Comparison of ENCODE assay signal across 18 cellular contexts in the genomic region with DNA sequence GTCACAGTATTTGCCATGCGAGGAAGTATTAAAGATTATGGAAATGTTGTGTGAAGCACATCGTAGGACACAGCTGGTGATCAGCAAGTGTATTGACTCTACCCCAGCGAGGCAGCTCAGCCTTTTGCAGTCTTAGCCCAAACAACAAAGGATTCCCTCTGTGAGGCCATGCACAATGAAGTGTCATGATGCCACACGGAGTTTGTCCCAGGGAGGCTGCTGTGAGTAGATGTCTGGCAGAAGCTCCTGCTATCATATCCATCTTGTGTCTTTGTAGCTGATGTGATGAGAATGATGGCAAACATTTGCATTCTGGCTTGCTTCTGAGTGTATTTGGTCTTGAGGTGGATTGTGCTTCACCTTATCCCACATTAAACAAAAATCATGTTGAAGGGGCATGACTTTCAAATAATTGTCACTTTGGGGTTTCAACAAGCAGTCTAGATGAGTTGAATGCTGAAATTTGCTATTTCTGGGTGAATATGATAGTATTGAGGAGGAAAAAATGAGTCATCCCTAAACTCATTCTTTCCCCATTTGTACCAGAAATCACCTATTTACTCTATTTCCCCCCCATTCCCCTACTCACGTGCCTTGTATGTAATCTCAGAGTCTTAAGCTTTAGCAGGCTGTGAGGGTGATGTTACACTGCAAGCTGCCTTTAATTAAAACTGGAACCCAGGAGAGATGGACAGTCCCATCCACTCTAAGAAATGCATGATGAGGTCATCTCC.
DNase-seq lines count a peak whose midpoint lies in the region; ATAC-seq and TF ChIP-seq lines count a peak whose summit lies in the region.
"Had no signal": no experiment of that assay in that cellular context is flagged by ENCODE, and none has a peak within 500 bp of the region (broad histone marks: within the 10 kb centered on the region; RNA-seq: fewer than 3 reads in every experiment).

No MANE protein-coding gene starts in this region.

- H3K9me3 Mint-ChIP-seq in mesothelial cell of epicardium = no peaks in the 10 kb centered on the region
- H3K9me3 Mint-ChIP-seq in CD4-positive, alpha-beta T cell = no peaks in the 10 kb centered on the region

- peaks cover 2% of the 10 kb centered on the region for H3K36me3 Mint-ChIP-seq in mesothelial cell of epicardium
- H3K36me3 Mint-ChIP-seq in CD4-positive, alpha-beta T cell (ENCODE audit: low read depth) = no peaks in the 10 kb centered on the region

- no peak overlapping the region for H3K27ac ChIP-seq in CD4-positive, alpha-beta T cell (ENCODE audit: low read depth, low read length)
- H3K27ac ChIP-seq: epithelial cell of prostate, spleen, suprapubic skin had no signal

- no peak for DNase-seq in activated CD4-positive, CD25-positive, alpha-beta regulatory T cell (lab: John Stamatoyannopoulos, UW)
- DNase-seq in amniotic stem cell (lab: John Stamatoyannopoulos, UW) (peak; percentile 3), mesothelial cell of epicardium (ENCODE audit: low spot score in 2 of 2, unreplicated experiment in 2 of 2) (no peak), SHP77 treated with DMSO at 0.1 percent for 48 hours (lab: John Stamatoyannopoulos, UW) (no peak)
- no peak for DNase-seq in CD4-positive, alpha-beta T cell
- DNase-seq: amygdala, DMS79 treated with DMSO at 0.1 percent for 48 hours, left colon, NCI-H1105 treated with DMSO at 0.1 percent for 48 hours, NCI-H446, PC-3, posterior cingulate gyrus, spleen had no signal

- POLR2A ChIA-PET in CD4-positive, alpha-beta T cell (lab: Charles Lee) = no interaction called here

- H3K9me3 ChIP-seq in CD4-positive, alpha-beta T cell (ENCODE audit: control insufficient read depth, low read length) = no peaks in the 10 kb centered on the region
- H3K9me3 ChIP-seq: spleen, suprapubic skin had no signal

- intact Hi-C loops in CD4-positive, alpha-beta T cell (cut with DNase I, micrococcal nuclease) = no loop called here

- no peaks in the 10 kb centered on the region for H3K27me3 Mint-ChIP-seq in mesothelial cell of epicardium (ENCODE audit: low read depth)
- no peaks in the 10 kb centered on the region for H3K27me3 Mint-ChIP-seq in CD4-positive, alpha-beta T cell

- H3K27me3 ChIP-seq in CD4-positive, alpha-beta T cell (ENCODE audit: control insufficient read depth, insufficient read depth, low read length) = no peaks in the 10 kb centered on the region
- H3K27me3 ChIP-seq: spleen, suprapubic skin had no signal

- TF ChIP-seq CTCF in mesothelial cell of epicardium (IDR thresholded peaks at IDR 0.05; ENCODE audit: unreplicated experiment) = no peak
- TF ChIP-seq CTCF in CD4-positive, alpha-beta T cell (IDR thresholded peaks at IDR 0.05) = no peak

- CTCF ChIA-PET in CD4-positive, alpha-beta T cell (lab: Charles Lee) = interaction anchor here (0.6 kb wide), 1 partner anchor 10 kb away, joined by 3 read pairs; no protein-coding TSS in a partner anchor

- peak; percentile 35 to 36 for ATAC-seq in activated CD4-positive, CD25-positive, alpha-beta regulatory T cell treated with anti-CD3 and anti-CD28 coated beads, Interleukin-2, amount 50 U/mL, for 24 hours
- ATAC-seq in HG02759 (IDR thresholded peaks at IDR 0.05; ENCODE audit: unreplicated experiment) = peak; percentile 68
- ATAC-seq in CD4-positive, alpha-beta T cell (ENCODE audit: poor library complexity) = no peak
- no peak for ATAC-seq in HG03095 (IDR thresholded peaks at IDR 0.05; ENCODE audit: unreplicated experiment)
- ATAC-seq: left colon, PC-3 had no signal

- H3K4me3 Mint-ChIP-seq in mesothelial cell of epicardium = no peak overlapping the region
- no peak overlapping the region for H3K4me3 Mint-ChIP-seq in CD4-positive, alpha-beta T cell

- peaks cover 30% of the 10 kb centered on the region for H3K4me1 Mint-ChIP-seq in mesothelial cell of epicardium
- no peaks in the 10 kb centered on the region for H3K4me1 Mint-ChIP-seq in CD4-positive, alpha-beta T cell (ENCODE audit: low read depth)

- H3K27ac Mint-ChIP-seq in mesothelial cell of epicardium = peak overlapping the region; percentile 96
- H3K27ac Mint-ChIP-seq in CD4-positive, alpha-beta T cell = no peak overlapping the region

Comparison
In these comparisons a context has a peak if more than half of its experiments do, and no peak if none do; other contexts are left out.
1. ATAC-seq: peak in activated CD4-positive, CD25-positive, alpha-beta regulatory T cell treated with anti-CD3 and anti-CD28 coated beads, Interleukin-2, amount 50 U/mL, for 24 hours (2 of 2) and HG02759 (single experiment); none in CD4-positive, alpha-beta T cell (single experiment) and HG03095 (single experiment).